In genomic region chr14:100035700-100036099, GRCh38 we compare ENCODE assay signal across 19 cellular contexts.
"Had no signal": no experiment of that assay in that cellular context is flagged by ENCODE, and none has a peak within 500 bp of the region (broad histone marks: within the 10 kb centered on the region; RNA-seq: fewer than 3 reads in every experiment).

No MANE protein-coding gene starts in this region.

- H3K9me3 Mint-ChIP-seq: activated naive CD4-positive, alpha-beta T cell treated with anti-CD3 and anti-CD28 coated beads for 36 hours; activated T-cell treated with anti-CD3 and anti-CD28 coated beads, Interleukin-2, amount 50 U/mL, for 4 hours; effector memory CD8-positive, alpha-beta T cell; nephron progenitor cell; stimulated activated naive B cell treated with anti-CD40 and anti-IgM and Interleukin-4, amounts not matched to agents 10 μg/mL and 1 μg/mL and 100 μg/mL, for 72 hours had no signal

- H2AFZ ChIP-seq: hepatocyte had no signal

- H3K27me3 ChIP-seq: body of pancreas, hepatocyte, upper lobe of left lung had no signal

- H3K4me2 ChIP-seq: hepatocyte had no signal

- H3K4me3 ChIP-seq: body of pancreas, hepatocyte, lung, thoracic aorta, upper lobe of left lung had no signal

- H3K36me3 Mint-ChIP-seq: stimulated activated naive B cell treated with anti-CD40 and anti-IgM and Interleukin-4, amounts not matched to agents 10 μg/mL and 1 μg/mL and 100 μg/mL, for 72 hours had no signal

- H3K27me3 Mint-ChIP-seq: effector memory CD8-positive, alpha-beta T cell; stimulated activated naive B cell treated with anti-CD40 and anti-IgM and Interleukin-4, amounts not matched to agents 10 μg/mL and 1 μg/mL and 100 μg/mL, for 72 hours had no signal

- H3K27ac ChIP-seq: body of pancreas, hepatocyte, thoracic aorta, upper lobe of left lung had no signal

- H3K4me3 Mint-ChIP-seq: activated naive CD4-positive, alpha-beta T cell treated with anti-CD3 and anti-CD28 coated beads for 36 hours; activated T-cell treated with anti-CD3 and anti-CD28 coated beads, Interleukin-2, amount 50 U/mL, for 4 hours; effector memory CD8-positive, alpha-beta T cell; nephron progenitor cell; stimulated activated naive B cell treated with anti-CD40 and anti-IgM and Interleukin-4, amounts not matched to agents 10 μg/mL and 1 μg/mL and 100 μg/mL, for 72 hours had no signal

- H3K27ac Mint-ChIP-seq: activated naive CD4-positive, alpha-beta T cell treated with anti-CD3 and anti-CD28 coated beads for 36 hours; nephron progenitor cell; stimulated activated naive B cell treated with anti-CD40 and anti-IgM and Interleukin-4, amounts not matched to agents 10 μg/mL and 1 μg/mL and 100 μg/mL, for 72 hours had no signal

- H3K4me1 Mint-ChIP-seq: stimulated activated naive B cell treated with anti-CD40 and anti-IgM and Interleukin-4, amounts not matched to agents 10 μg/mL and 1 μg/mL and 100 μg/mL, for 72 hours had no signal

- ATAC-seq: activated T-cell treated with anti-CD3 and anti-CD28 coated beads, Interleukin-2, amount 50 U/mL, for 4 hours; body of pancreas; effector memory CD8-positive, alpha-beta T cell; stimulated activated naive B cell treated with anti-CD40 and anti-IgM and Interleukin-4, amounts not matched to agents 10 μg/mL and 1 μg/mL and 100 μg/mL, for 72 hours had no signal

- H3K9me3 ChIP-seq: body of pancreas, thoracic aorta, upper lobe of left lung had no signal

- DNase-seq: activated CD4-positive, alpha-beta T cell treated with anti-CD3 and anti-CD28 coated beads, Interleukin-2, amount 50 U/mL, for 1 hour; activated CD4-positive, CD25-positive, alpha-beta regulatory T cell treated with anti-CD3 and anti-CD28 coated beads, Interleukin-2, amount 50 U/mL, for 72 hours; activated CD8-positive, alpha-beta memory T cell treated with anti-CD3 and anti-CD28 coated beads, Interleukin-2, amount 50 U/mL, for 4 hours; activated naive CD4-positive, alpha-beta T cell treated with anti-CD3 and anti-CD28 coated beads for 36 hours; activated T-cell treated with anti-CD3 and anti-CD28 coated beads, Interleukin-2, amount 50 U/mL, for 4 hours; body of pancreas; dermis blood vessel endothelial cell; effector memory CD8-positive, alpha-beta T cell; islet precursor cell; midbrain; nephron progenitor cell; nucleus accumbens; posterior cingulate gyrus; retina; stimulated activated naive B cell treated with anti-CD40 and anti-IgM and Interleukin-4, amounts not matched to agents 10 μg/mL and 1 μg/mL and 100 μg/mL, for 72 hours; upper lobe of left lung had no signal

- H3K36me3 ChIP-seq: thoracic aorta, upper lobe of left lung had no signal
